In the genomic region with DNA sequence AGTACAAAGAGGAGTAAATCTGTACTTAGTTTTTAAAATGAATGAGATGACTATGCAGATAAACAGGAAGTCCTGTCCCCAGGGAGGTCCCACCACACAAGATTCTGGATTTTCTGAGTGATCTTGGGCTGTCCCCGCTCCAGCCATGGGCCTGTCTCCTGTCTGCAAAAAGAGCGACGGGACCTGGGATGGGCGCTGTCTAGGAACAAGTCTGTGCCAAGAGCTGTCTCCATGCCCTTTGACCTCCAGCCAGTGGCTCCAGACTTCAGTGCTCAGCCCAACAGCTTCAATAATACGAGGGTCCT, we compare ENCODE assay signal across 9 cellular contexts. TPM values are rescaled to one million over a fixed set of nuclear protein-coding genes. Genes with fewer than 3 reads are reported as not detected.
A peak's percentile ranks its signal among the peaks of the same experiment; 100 is the strongest.
DNase-seq lines count a peak whose midpoint lies in the region; TF ChIP-seq lines count a peak whose summit lies in the region.
"Had no signal": no experiment of that assay in that cellular context is flagged by ENCODE, and none has a peak within 500 bp of the region (broad histone marks: within the 10 kb centered on the region; RNA-seq: fewer than 3 reads in every experiment).

No MANE protein-coding gene starts in this region.

- no peak overlapping the region for H3K4me3 ChIP-seq in Loucy (ENCODE audit: low read length, poor library complexity, severe bottlenecking)

- H3K36me3 Mint-ChIP-seq in osteocyte (ENCODE audit: unreplicated experiment) = peaks cover 24% of the 10 kb centered on the region
- no peaks in the 10 kb centered on the region for H3K36me3 Mint-ChIP-seq in immature natural killer cell

- no peak overlapping the region for H3K9ac ChIP-seq in Loucy (ENCODE audit: low read depth, low read length, poor library complexity, severe bottlenecking)
- H3K9ac ChIP-seq: KMS-11 had no signal

- H3F3A ChIP-seq in Loucy (ENCODE audit: low read depth) = 0 out of 2 replicates have a peak, but pooled peaks cover 2% of the 10 kb centered on the region

- peaks cover 90% of the 10 kb centered on the region for H4K20me1 ChIP-seq in Loucy (ENCODE audit: insufficient read depth, low read length, poor library complexity, severe bottlenecking)

- H3K4me3 Mint-ChIP-seq in osteocyte (ENCODE audit: unreplicated experiment) (peak overlapping the region; percentile 38), immature natural killer cell (no peak overlapping the region)

- H3K79me2 ChIP-seq in Loucy (ENCODE audit: insufficient read depth, low read length) = peaks cover 98% of the 10 kb centered on the region

- peak overlapping the region; percentile 46 for H3K27ac ChIP-seq in caudate nucleus (ENCODE audit: low read depth, low read length)
- H3K27ac ChIP-seq: KMS-11 had no signal

- H3K27ac Mint-ChIP-seq in osteocyte (ENCODE audit: unreplicated experiment) = peak overlapping the region; percentile 78
- peak overlapping the region in 2 of 6 donors; percentile 37 to 59 for H3K27ac Mint-ChIP-seq in immature natural killer cell

- H3K9me3 ChIP-seq in Loucy (ENCODE audit: insufficient read depth, low read depth, low read length) = no peaks in the 10 kb centered on the region

- H3K4me2 ChIP-seq in Loucy (ENCODE audit: low read depth, low read length, poor library complexity, severe bottlenecking) = peak overlapping the region; percentile 29
- H3K4me2 ChIP-seq: KMS-11 had no signal

- peaks cover 41% of the 10 kb centered on the region for H3K4me1 ChIP-seq in Loucy (ENCODE audit: insufficient read depth, low read length, poor library complexity, severe bottlenecking)

- no peaks in the 10 kb centered on the region for H3K27me3 ChIP-seq in Loucy (ENCODE audit: insufficient read depth, low read length, poor library complexity, severe bottlenecking)

- no peak overlapping the region for H2AFZ ChIP-seq in Loucy (ENCODE audit: low read length)

- TF ChIP-seq CTCF in Loucy (conservative IDR thresholded peaks at IDR 0.05; ENCODE audit: low read length) (no peak), osteocyte (IDR thresholded peaks at IDR 0.05) (no peak)

- peak; percentile 18 for DNase-seq in CD1c-positive myeloid dendritic cell (ENCODE audit: extremely low spot score)
- DNase-seq in caudate nucleus (lab: John Stamatoyannopoulos, UW) = no peak
- no peak for DNase-seq in osteocyte (ENCODE audit: extremely low spot score, unreplicated experiment)
- no peak for DNase-seq in glomerular visceral epithelial cell (ENCODE audit: extremely low spot score)
- DNase-seq in stimulated activated CD4-positive, alpha-beta T cell treated with anti-CD3 and anti-CD28 coated beads, Interleukin-12 subunit alpha, Interleukin-12 subunit beta, amount 100 ng/mL, for 4 hours = no peak
- no peak for DNase-seq in immature natural killer cell
- no peak for DNase-seq in NCI-H446 (lab: John Stamatoyannopoulos, UW)

- H3K4me1 Mint-ChIP-seq in osteocyte (ENCODE audit: unreplicated experiment) (peaks cover 78% of the 10 kb centered on the region), immature natural killer cell (peaks cover 57 to 75% of the 10 kb centered on the region in 2 donors)

- H3K9me2 ChIP-seq in Loucy (replicated peaks; ENCODE audit: low read depth, low read length) = no peaks in the 10 kb centered on the region

- H3K27me3 Mint-ChIP-seq in osteocyte (ENCODE audit: unreplicated experiment) (no peaks in the 10 kb centered on the region), immature natural killer cell (ENCODE audit: low read depth in 3 of 3) (peaks cover 0 to 8% (median 2%) of the 10 kb centered on the region in 3 donors)

- H3K36me3 ChIP-seq in Loucy (ENCODE audit: insufficient read depth, low read length) = peaks cover 34% of the 10 kb centered on the region; the same call in 1 of the 2 replicates

- H3K9me3 Mint-ChIP-seq in osteocyte (ENCODE audit: unreplicated experiment) (no peaks in the 10 kb centered on the region), immature natural killer cell (no peaks in the 10 kb centered on the region)

RNA-seq across cellular contexts. Expression of a gene that starts 6.0 kb away (rescaled TPM):
- 175 and 176 TPM in 2 replicates for total RNA-seq in osteocyte
- 10 to 100 TPM in 1 of 3 donors, 1 to 10 TPM in 2; 7.5 to 12.1 (median 8.6) TPM for polyA plus RNA-seq in immature natural killer cell

RNA-seq across cellular contexts. Expression of a gene that starts 38.5 kb away (rescaled TPM):
- 88.0 and 90.5 TPM in 2 replicates for total RNA-seq in osteocyte
- polyA plus RNA-seq in immature natural killer cell = 10 to 100 TPM; 12.1 to 50.7 (median 30.3) TPM
